8 cellular contexts compared by ENCODE assay signal in genomic region chr3:129605593-129606521, GRCh38. TPM values are rescaled to one million over a fixed set of nuclear protein-coding genes. Genes with fewer than 3 reads are reported as not detected.
DNase-seq lines count a peak whose midpoint lies in the region; ATAC-seq and TF ChIP-seq lines count a peak whose summit lies in the region.

No MANE protein-coding gene starts in this region.

- peak overlapping the region in 1 of 2 donors; percentile 12 for H3K27ac ChIP-seq in aorta (ENCODE audit: low read depth in 1 of 2, low read length in 2 of 2)

- H3K36me3 Mint-ChIP-seq in activated T-helper 1 cell treated with anti-CD3 and anti-CD28 coated beads, Interleukin-12 subunit alpha, Interleukin-12 subunit beta, Interleukin-2, Interleukin-4 antibody, amounts not matched to agents 30 ng/mL and 10 ng/mL and 1 ng/mL, durations not matched to agents 14 hours and 24 hours and 36 hours (ENCODE audit: low read depth), result peaks cover 1% of the 10 kb centered on the region
- no peaks in the 10 kb centered on the region for H3K36me3 Mint-ChIP-seq in neural crest cell (ENCODE audit: low read depth)

- 0% methylated on average over 112 to 120 of the region's 120 CpGs for WGBS in aorta, 2 donors

- intact Hi-C loops in activated T-helper 1 cell treated with anti-CD3 and anti-CD28 coated beads, Interleukin-12 subunit alpha, Interleukin-12 subunit beta, Interleukin-2, Interleukin-4 antibody, amounts not matched to agents 30 ng/mL and 10 ng/mL and 1 ng/mL, durations not matched to agents 14 hours and 24 hours and 36 hours (cut with micrococcal nuclease), result loop anchor here (5.0 kb wide), 1 partner anchor 164 kb away; the partner anchor contains the start of gene IFT122
- intact Hi-C loops in aorta (cut with DNase I), result loop anchor here in 1 of 2 donors (2.0 to 5.0 kb wide), 3 partner anchors 21 to 164 kb away; partner anchors contain the start of gene IFT122

- H3K4me1 ChIP-seq in aorta (ENCODE audit: control insufficient read depth in 1 of 2, insufficient read depth in 2 of 2, low read length in 2 of 2), result no peaks in the 10 kb centered on the region

- H3K9me3 ChIP-seq in aorta (ENCODE audit: control insufficient read depth, low read length), result no peaks in the 10 kb centered on the region

- no peak for TF ChIP-seq CTCF in fibroblast of mammary gland (conservative IDR thresholded peaks at IDR 0.05; ENCODE audit: control insufficient read depth, insufficient read depth, low read depth, low read length)
- no peak for TF ChIP-seq CTCF in neural crest cell (conservative IDR thresholded peaks at IDR 0.05)

- DNase-seq in NCI-H1694 treated with DMSO at 0.1 percent for 48 hours (lab: John Stamatoyannopoulos, UW), result peak; percentile 48
- no peak for DNase-seq in NCI-H1694 (lab: John Stamatoyannopoulos, UW)
- peak; percentile 74 for DNase-seq in NCI-H69 (lab: John Stamatoyannopoulos, UW)
- no peak for DNase-seq in activated T-helper 1 cell treated with anti-CD3 and anti-CD28 coated beads, Interleukin-12 subunit alpha, Interleukin-12 subunit beta, Interleukin-2, Interleukin-4 antibody, amounts not matched to agents 30 ng/mL and 10 ng/mL and 1 ng/mL, durations not matched to agents 14 hours and 24 hours and 36 hours (ENCODE audit: low spot score)
- DNase-seq in fibroblast of mammary gland (ENCODE audit: low read depth), result peak; percentile 41
- DNase-seq in neural crest cell (ENCODE audit: low read depth, low spot score), result no peak
- DNase-seq in aorta, result peak in 1 of 2 donors; percentile 89

- ATAC-seq in aorta (ENCODE audit: low FRiP score) (peak; percentile 2), HG03045 (IDR thresholded peaks at IDR 0.05; ENCODE audit: unreplicated experiment) (no peak)

- no peaks in the 10 kb centered on the region for H3K9me3 Mint-ChIP-seq in activated T-helper 1 cell treated with anti-CD3 and anti-CD28 coated beads, Interleukin-12 subunit alpha, Interleukin-12 subunit beta, Interleukin-2, Interleukin-4 antibody, amounts not matched to agents 30 ng/mL and 10 ng/mL and 1 ng/mL, durations not matched to agents 14 hours and 24 hours and 36 hours
- H3K9me3 Mint-ChIP-seq in neural crest cell, result no peaks in the 10 kb centered on the region

- H3K4me3 ChIP-seq in fibroblast of mammary gland (ENCODE audit: control insufficient read depth, low read depth, low read length), result peak overlapping the region; percentile 62
- peak overlapping the region; percentile 29 to 59 for H3K4me3 ChIP-seq in aorta (ENCODE audit: low read length in 2 of 2)

- H3K4me1 Mint-ChIP-seq in activated T-helper 1 cell treated with anti-CD3 and anti-CD28 coated beads, Interleukin-12 subunit alpha, Interleukin-12 subunit beta, Interleukin-2, Interleukin-4 antibody, amounts not matched to agents 30 ng/mL and 10 ng/mL and 1 ng/mL, durations not matched to agents 14 hours and 24 hours and 36 hours (ENCODE audit: low read depth), result peaks cover 5% of the 10 kb centered on the region
- H3K4me1 Mint-ChIP-seq in neural crest cell, result peaks cover 44% of the 10 kb centered on the region

- H3K4me3 Mint-ChIP-seq in activated T-helper 1 cell treated with anti-CD3 and anti-CD28 coated beads, Interleukin-12 subunit alpha, Interleukin-12 subunit beta, Interleukin-2, Interleukin-4 antibody, amounts not matched to agents 30 ng/mL and 10 ng/mL and 1 ng/mL, durations not matched to agents 14 hours and 24 hours and 36 hours, result peak overlapping the region; percentile 83
- peak overlapping the region; percentile 92 for H3K4me3 Mint-ChIP-seq in neural crest cell

- H3K27me3 ChIP-seq in aorta (ENCODE audit: control insufficient read depth in 1 of 2, insufficient read depth in 2 of 2, low read length in 1 of 2), result no peaks in the 10 kb centered on the region

- peak overlapping the region; percentile 90 for H3K27ac Mint-ChIP-seq in activated T-helper 1 cell treated with anti-CD3 and anti-CD28 coated beads, Interleukin-12 subunit alpha, Interleukin-12 subunit beta, Interleukin-2, Interleukin-4 antibody, amounts not matched to agents 30 ng/mL and 10 ng/mL and 1 ng/mL, durations not matched to agents 14 hours and 24 hours and 36 hours
- H3K27ac Mint-ChIP-seq in neural crest cell (ENCODE audit: unreplicated experiment), result no peak overlapping the region

- peaks cover 57% of the 10 kb centered on the region for H3K27me3 Mint-ChIP-seq in activated T-helper 1 cell treated with anti-CD3 and anti-CD28 coated beads, Interleukin-12 subunit alpha, Interleukin-12 subunit beta, Interleukin-2, Interleukin-4 antibody, amounts not matched to agents 30 ng/mL and 10 ng/mL and 1 ng/mL, durations not matched to agents 14 hours and 24 hours and 36 hours (ENCODE audit: insufficient read depth)
- H3K27me3 Mint-ChIP-seq in neural crest cell (ENCODE audit: low read depth), result peaks cover 46% of the 10 kb centered on the region

- no peaks in the 10 kb centered on the region for H3K36me3 ChIP-seq in aorta (ENCODE audit: control insufficient read depth in 1 of 2, insufficient read depth in 2 of 2, low read length in 1 of 2)

RNA-seq across cellular contexts. Expression of gene PLXND1, which starts 0.6 kb away (rescaled TPM):
- total RNA-seq in activated T-helper 1 cell treated with anti-CD3 and anti-CD28 coated beads, Interleukin-12 subunit alpha, Interleukin-12 subunit beta, Interleukin-2, Interleukin-4 antibody, amounts not matched to agents 30 ng/mL and 10 ng/mL and 1 ng/mL, durations not matched to agents 14 hours and 24 hours and 36 hours, result 1.3 and 1.7 TPM in 2 replicates
- total RNA-seq in neural crest cell (39.4 and 44.3 TPM in 2 replicates), aorta (100 to 1,000 TPM; 176 to 358 TPM)
- polyA plus RNA-seq in aorta, result 100 to 1,000 TPM in 1 of 2 donors, 10 to 100 TPM in 1; 55.5 to 149 TPM

Comparison
In these comparisons a context has a peak if more than half of its experiments do, and no peak if none do; other contexts are left out.
1. DNase-seq: peak in NCI-H1694 treated with DMSO at 0.1 percent for 48 hours (single experiment), NCI-H69 (single experiment) and fibroblast of mammary gland (single experiment); none in NCI-H1694 (single experiment), activated T-helper 1 cell treated with anti-CD3 and anti-CD28 coated beads, Interleukin-12 subunit alpha, Interleukin-12 subunit beta, Interleukin-2, Interleukin-4 antibody, amounts not matched to agents 30 ng/mL and 10 ng/mL and 1 ng/mL, durations not matched to agents 14 hours and 24 hours and 36 hours (single experiment) and neural crest cell (single experiment).
2. RNA of gene PLXND1, which starts 0.6 kb away (total RNA-seq): 176 to 358 TPM in aorta and 39.4 to 44.3 TPM in neural crest cell; 1.3 to 1.7 TPM in activated T-helper 1 cell treated with anti-CD3 and anti-CD28 coated beads, Interleukin-12 subunit alpha, Interleukin-12 subunit beta, Interleukin-2, Interleukin-4 antibody, amounts not matched to agents 30 ng/mL and 10 ng/mL and 1 ng/mL, durations not matched to agents 14 hours and 24 hours and 36 hours; every median in the first group is over 10 times any median in the second.